Comparison of ENCODE assay signal across 10 cellular contexts in genomic region chr16:2517954-2518605, GRCh38. TPM values are rescaled to one million over a fixed set of nuclear protein-coding genes. Genes with fewer than 3 reads are reported as not detected.
DNase-seq lines count a peak whose midpoint lies in the region; ATAC-seq and TF ChIP-seq lines count a peak whose summit lies in the region.
"Had no signal": no experiment of that assay in that cellular context is flagged by ENCODE, and none has a peak within 500 bp of the region (broad histone marks: within the 10 kb centered on the region; RNA-seq: fewer than 3 reads in every experiment).

No MANE protein-coding gene starts in this region.

- peaks cover 7% of the 10 kb centered on the region for H3K36me3 ChIP-seq in adipocyte (ENCODE audit: control insufficient read depth, insufficient read depth, low read length, severe bottlenecking)
- peaks cover 26% of the 10 kb centered on the region for H3K36me3 ChIP-seq in lower lobe of right lung
- H3K36me3 ChIP-seq in suprapubic skin, result peaks cover 5% of the 10 kb centered on the region
- H3K36me3 ChIP-seq: ovary had no signal

- H3K4me1 Mint-ChIP-seq in activated CD4-positive, alpha-beta memory T cell treated with anti-CD3 and anti-CD28 coated beads for 36 hours (ENCODE audit: low read depth), result peaks cover 55% of the 10 kb centered on the region
- H3K4me1 Mint-ChIP-seq in activated CD4-positive, alpha-beta memory T cell treated with anti-CD3 and anti-CD28 coated beads, Interleukin-2, amount 10 ng/mL, durations not matched to agents 7 days and 5 days, result peaks cover 62% of the 10 kb centered on the region

- peak overlapping the region; percentile 69 for H3K9ac ChIP-seq in adipocyte (ENCODE audit: low read length)

- CTCF ChIA-PET in activated CD4-positive, alpha-beta memory T cell treated with anti-CD3 and anti-CD28 coated beads for 36 hours (lab: Charles Lee), result no interaction called here
- CTCF ChIA-PET in activated CD4-positive, alpha-beta memory T cell treated with anti-CD3 and anti-CD28 coated beads, Interleukin-2, amount 10 ng/mL, durations not matched to agents 7 days and 5 days (lab: Charles Lee), result no interaction called here

- no peak for TF ChIP-seq EP300 in suprapubic skin (IDR thresholded peaks at IDR 0.05)

- POLR2A ChIA-PET in activated CD4-positive, alpha-beta memory T cell treated with anti-CD3 and anti-CD28 coated beads for 36 hours (lab: Charles Lee), result interaction anchor here (3.6 kb wide), 1 partner anchor 14 kb away, joined by 43 read pairs; the partner anchor contains the start of gene CEMP1
- POLR2A ChIA-PET in activated CD4-positive, alpha-beta memory T cell treated with anti-CD3 and anti-CD28 coated beads, Interleukin-2, amount 10 ng/mL, durations not matched to agents 7 days and 5 days (lab: Charles Lee), result interaction anchor here (0.9 to 3.7 kb wide), 2 partner anchors 14 to 89 kb away, joined by 3 to 67 read pairs; partner anchors contain the start of genes CCNF and CEMP1

- ATAC-seq in lower lobe of right lung, result no peak
- no peak for ATAC-seq in activated CD4-positive, CD25-positive, alpha-beta regulatory T cell treated with anti-CD3 and anti-CD28 coated beads, Interleukin-2, amount 50 U/mL, for 24 hours
- no peak for ATAC-seq in GM21423 (IDR thresholded peaks at IDR 0.05; ENCODE audit: unreplicated experiment)

- no peaks in the 10 kb centered on the region for H3K27me3 Mint-ChIP-seq in activated CD4-positive, alpha-beta memory T cell treated with anti-CD3 and anti-CD28 coated beads for 36 hours
- H3K27me3 Mint-ChIP-seq in activated CD4-positive, alpha-beta memory T cell treated with anti-CD3 and anti-CD28 coated beads, Interleukin-2, amount 10 ng/mL, durations not matched to agents 7 days and 5 days, result no peaks in the 10 kb centered on the region

- no peaks in the 10 kb centered on the region for H3K9me3 Mint-ChIP-seq in activated CD4-positive, alpha-beta memory T cell treated with anti-CD3 and anti-CD28 coated beads for 36 hours
- H3K9me3 Mint-ChIP-seq in activated CD4-positive, alpha-beta memory T cell treated with anti-CD3 and anti-CD28 coated beads, Interleukin-2, amount 10 ng/mL, durations not matched to agents 7 days and 5 days, result no peaks in the 10 kb centered on the region

- peaks cover 10% of the 10 kb centered on the region for H3K36me3 Mint-ChIP-seq in activated CD4-positive, alpha-beta memory T cell treated with anti-CD3 and anti-CD28 coated beads for 36 hours
- H3K36me3 Mint-ChIP-seq in activated CD4-positive, alpha-beta memory T cell treated with anti-CD3 and anti-CD28 coated beads, Interleukin-2, amount 10 ng/mL, durations not matched to agents 7 days and 5 days (ENCODE audit: low read depth), result peaks cover 25% of the 10 kb centered on the region

- peak overlapping the region; percentile 45 for H3K27ac Mint-ChIP-seq in activated CD4-positive, alpha-beta memory T cell treated with anti-CD3 and anti-CD28 coated beads for 36 hours
- no peak overlapping the region for H3K27ac Mint-ChIP-seq in activated CD4-positive, alpha-beta memory T cell treated with anti-CD3 and anti-CD28 coated beads, Interleukin-2, amount 10 ng/mL, durations not matched to agents 7 days and 5 days

- 73% methylated on average over 5 of the region's 12 CpGs for WGBS in suprapubic skin

- DNase-seq in activated CD4-positive, alpha-beta memory T cell treated with anti-CD3 and anti-CD28 coated beads for 36 hours, result no peak
- no peak for DNase-seq in activated CD4-positive, alpha-beta memory T cell treated with anti-CD3 and anti-CD28 coated beads, Interleukin-2, amount 10 ng/mL, durations not matched to agents 7 days and 5 days
- DNase-seq in adipocyte (ENCODE audit: low read depth) (no peak), lower lobe of right lung (no peak), suprapubic skin (ENCODE audit: low spot score in 2 of 2) (no peak), hepatic stellate cell (ENCODE audit: low spot score) (no peak)
- DNase-seq: NCI-H1417 had no signal

- intact Hi-C loops in activated CD4-positive, alpha-beta memory T cell treated with anti-CD3 and anti-CD28 coated beads for 36 hours (cut with micrococcal nuclease), result loop anchor here (5.0 kb wide), 1 partner anchor 154 kb away; no protein-coding TSS in a partner anchor
- intact Hi-C loops in lower lobe of right lung (cut with DNase I), result no loop called here

- H3K4me3 ChIP-seq in adipocyte (ENCODE audit: low read length) (no peak overlapping the region), lower lobe of right lung (peak overlapping the region; percentile 17), suprapubic skin (peak overlapping the region; percentile 10)
- H3K4me3 ChIP-seq: ovary had no signal

- TF ChIP-seq CTCF in lower lobe of right lung (IDR thresholded peaks at IDR 0.05) (no peak), suprapubic skin (IDR thresholded peaks at IDR 0.05) (no peak)

- no peak for TF ChIP-seq POLR2A in suprapubic skin (IDR thresholded peaks at IDR 0.05)

- no peak overlapping the region for H3K4me3 Mint-ChIP-seq in activated CD4-positive, alpha-beta memory T cell treated with anti-CD3 and anti-CD28 coated beads for 36 hours
- H3K4me3 Mint-ChIP-seq in activated CD4-positive, alpha-beta memory T cell treated with anti-CD3 and anti-CD28 coated beads, Interleukin-2, amount 10 ng/mL, durations not matched to agents 7 days and 5 days, result no peak overlapping the region

- H3K27ac ChIP-seq in lower lobe of right lung, result peak overlapping the region; percentile 81
- peak overlapping the region; percentile 99 for H3K27ac ChIP-seq in suprapubic skin
- H3K27ac ChIP-seq: ovary had no signal

- no peaks in the 10 kb centered on the region for H3K27me3 ChIP-seq in adipocyte (replicated peaks; ENCODE audit: control insufficient read depth, insufficient read depth, low read length)
- H3K27me3 ChIP-seq in lower lobe of right lung (ENCODE audit: low read depth), result no peaks in the 10 kb centered on the region
- H3K27me3 ChIP-seq in suprapubic skin, result no peaks in the 10 kb centered on the region
- H3K27me3 ChIP-seq: ovary had no signal

- H3K9me3 ChIP-seq in adipocyte (ENCODE audit: control insufficient read depth, low read length) (no peaks in the 10 kb centered on the region), lower lobe of right lung (no peaks in the 10 kb centered on the region), suprapubic skin (no peaks in the 10 kb centered on the region)
- H3K9me3 ChIP-seq: ovary had no signal

- H3K4me1 ChIP-seq in adipocyte (ENCODE audit: control insufficient read depth, insufficient read depth, low read length) (peaks cover 54% of the 10 kb centered on the region), lower lobe of right lung (peaks cover 62% of the 10 kb centered on the region), suprapubic skin (peaks cover 69% of the 10 kb centered on the region)

RNA-seq across cellular contexts. Expression of gene AMDHD2, which starts 2.1 kb away (rescaled TPM):
- total RNA-seq in activated CD4-positive, alpha-beta memory T cell treated with anti-CD3 and anti-CD28 coated beads for 36 hours, result 10 to 100 TPM; 28.3 to 30.5 TPM
- 10 to 100 TPM; 51.6 to 55.5 TPM for total RNA-seq in activated CD4-positive, alpha-beta memory T cell treated with anti-CD3 and anti-CD28 coated beads, Interleukin-2, amount 10 ng/mL, durations not matched to agents 7 days and 5 days
- total RNA-seq in lower lobe of right lung, result 53.4 TPM
- 10 to 100 TPM; 27.0 to 42.7 (median 38.0) TPM for total RNA-seq in suprapubic skin

RNA-seq across cellular contexts. Expression of gene ATP6V0C, which starts 4.3 kb away (rescaled TPM):
- total RNA-seq in activated CD4-positive, alpha-beta memory T cell treated with anti-CD3 and anti-CD28 coated beads for 36 hours, result 100 to 1,000 TPM; 111 to 115 TPM
- 100 to 1,000 TPM; 112 to 125 TPM for total RNA-seq in activated CD4-positive, alpha-beta memory T cell treated with anti-CD3 and anti-CD28 coated beads, Interleukin-2, amount 10 ng/mL, durations not matched to agents 7 days and 5 days
- total RNA-seq in lower lobe of right lung (313 TPM), suprapubic skin (100 to 1,000 TPM; 103 to 147 (median 120) TPM)

RNA-seq across cellular contexts. Expression of gene CEMP1, which starts 13.1 kb away (rescaled TPM):
- total RNA-seq in activated CD4-positive, alpha-beta memory T cell treated with anti-CD3 and anti-CD28 coated beads for 36 hours, result not detected
- under 1 TPM in 1 of 2 experiments, not detected in 1; 0.23 TPM for total RNA-seq in activated CD4-positive, alpha-beta memory T cell treated with anti-CD3 and anti-CD28 coated beads, Interleukin-2, amount 10 ng/mL, durations not matched to agents 7 days and 5 days
- total RNA-seq in lower lobe of right lung, result 1.4 TPM
- 1 to 10 TPM in 2 of 4 donors, under 1 TPM in 1, not detected in 1; 0.34 to 3.9 (median 3.5) TPM for total RNA-seq in suprapubic skin

RNA-seq across cellular contexts. Expression of gene PDPK1, which starts 19.7 kb away (rescaled TPM):
- 10 to 100 TPM; 42.5 to 42.9 TPM for total RNA-seq in activated CD4-positive, alpha-beta memory T cell treated with anti-CD3 and anti-CD28 coated beads for 36 hours
- 10 to 100 TPM; 43.5 to 45.2 TPM for total RNA-seq in activated CD4-positive, alpha-beta memory T cell treated with anti-CD3 and anti-CD28 coated beads, Interleukin-2, amount 10 ng/mL, durations not matched to agents 7 days and 5 days
- total RNA-seq in lower lobe of right lung (74.4 TPM), suprapubic skin (10 to 100 TPM; 31.6 to 49.8 (median 47.8) TPM)

RNA-seq across cellular contexts. Expression of gene TBC1D24, which starts 43.2 kb away (rescaled TPM):
- total RNA-seq in activated CD4-positive, alpha-beta memory T cell treated with anti-CD3 and anti-CD28 coated beads for 36 hours, result 10 to 100 TPM; 12.2 to 12.4 TPM
- 10 to 100 TPM; 11.4 to 13.7 TPM for total RNA-seq in activated CD4-positive, alpha-beta memory T cell treated with anti-CD3 and anti-CD28 coated beads, Interleukin-2, amount 10 ng/mL, durations not matched to agents 7 days and 5 days
- 40.2 TPM for total RNA-seq in lower lobe of right lung
- 10 to 100 TPM; 10.8 to 23.6 (median 16.5) TPM for total RNA-seq in suprapubic skin
